In genomic region chr15:39835550-39835949, GRCh38 we compare ENCODE assay signal across 1 cellular context.
TF ChIP-seq lines count a peak whose summit lies in the region.

No MANE protein-coding gene starts in this region.

TF ChIP-seq in GM23338, 12 proteins besides CTCF, POLR2A, EP300 and RAD21 (continued from another document):
- TF ChIP-seq JUNB (IDR thresholded peaks at IDR 0.05; ENCODE audit: unreplicated experiment), result no peak
- TF ChIP-seq CREB1 (CRISPR knock-in tag; IDR thresholded peaks at IDR 0.05; ENCODE audit: low read depth), result no peak
- TF ChIP-seq EZH2 (IDR thresholded peaks at IDR 0.05; ENCODE audit: low read depth, unreplicated experiment), result no peak
